ENCODE assay signal across 9 cellular contexts in genomic region chr15:44593042-44593736, GRCh38. TPM values are rescaled to one million over a fixed set of nuclear protein-coding genes. Genes with fewer than 3 reads are reported as not detected.
DNase-seq lines count a peak whose midpoint lies in the region; FAIRE-seq and TF ChIP-seq lines count a peak whose summit lies in the region.
"Had no signal": no experiment of that assay in that cellular context is flagged by ENCODE, and none has a peak within 500 bp of the region (broad histone marks: within the 10 kb centered on the region; RNA-seq: fewer than 3 reads in every experiment).

No MANE protein-coding gene starts in this region.

- no peak for TF ChIP-seq POLR2A in NB4 (IDR thresholded peaks at IDR 0.05; ENCODE audit: extremely low read depth, insufficient read length)

- H3K36me3 Mint-ChIP-seq in brain = peaks cover 49% of the 10 kb centered on the region
- peaks cover 61% of the 10 kb centered on the region for H3K36me3 Mint-ChIP-seq in nephron (ENCODE audit: low read depth)

- no peaks in the 10 kb centered on the region for H3K4me1 Mint-ChIP-seq in brain
- no peaks in the 10 kb centered on the region for H3K4me1 Mint-ChIP-seq in nephron

- no peak overlapping the region for H3K4me3 ChIP-seq in NB4 (ENCODE audit: low read depth, low read length)

- TF ChIP-seq CTCF in NB4 (IDR thresholded peaks at IDR 0.05; ENCODE audit: low read depth, low read length) = peak; percentile 39
- TF ChIP-seq CTCF in brain (conservative IDR thresholded peaks at IDR 0.05) = peak; percentile 38 to 53
- peak; percentile 38 to 43 (median 41) for TF ChIP-seq CTCF in nephron (IDR thresholded peaks at IDR 0.05; ENCODE audit: unreplicated experiment in 3 of 3)

- no peak for FAIRE-seq in GM19239 (lab: Jason Lieb, UNC)

- DNase-seq in DMS 273 (lab: John Stamatoyannopoulos, UW; ENCODE audit: unreplicated experiment) (peak; percentile 20), DMS 273 treated with DMSO at 0.1 percent for 48 hours (lab: John Stamatoyannopoulos, UW) (no peak), NB4 (ENCODE audit: low read depth) (peak; percentile 15), cerebellar cortex (ENCODE audit: low spot score) (no peak), GM19239 (ENCODE audit: insufficient read length, low spot score) (no peak)
- DNase-seq in stimulated activated CD4-positive, alpha-beta T cell treated with anti-CD3 and anti-CD28 coated beads, Interleukin-1b, Interleukin-23, amount 100 ng/mL, for 48 hours = no peak
- DNase-seq: 8988T had no signal

- H3K4me3 Mint-ChIP-seq in brain (no peak overlapping the region), nephron (no peak overlapping the region)

- H3K27me3 Mint-ChIP-seq in brain = no peaks in the 10 kb centered on the region
- H3K27me3 Mint-ChIP-seq in nephron (ENCODE audit: low read depth) = no peaks in the 10 kb centered on the region

- peak overlapping the region in 1 of 5 experiments; percentile 20 for H3K27ac Mint-ChIP-seq in brain
- no peak overlapping the region for H3K27ac Mint-ChIP-seq in nephron

- H3K9me3 Mint-ChIP-seq in brain (no peaks in the 10 kb centered on the region), nephron (no peaks in the 10 kb centered on the region)

RNA-seq across cellular contexts. Expression of gene EIF3J, which starts 56.2 kb away (rescaled TPM):
- 36.1 TPM for polyA plus RNA-seq in brain (ENCODE audit: insufficient read depth, low read depth, low replicate concordance)

Comparison
In these comparisons a context has a peak if more than half of its experiments do, and no peak if none do; other contexts are left out.
1. DNase-seq: peak in DMS 273 (single experiment) and NB4 (single experiment); none in DMS 273 treated with DMSO at 0.1 percent for 48 hours (single experiment), cerebellar cortex (single experiment), GM19239 (single experiment) and stimulated activated CD4-positive, alpha-beta T cell treated with anti-CD3 and anti-CD28 coated beads, Interleukin-1b, Interleukin-23, amount 100 ng/mL, for 48 hours (single experiment).
2. Peak in every context shown above with its lines, with median percentiles within 50 percentile points of each other: CTCF ChIP-seq.